Comparison of ENCODE assay signal across 25 cellular contexts in genomic region chr17:76376318-76377133, GRCh38. TPM values are rescaled to one million over a fixed set of nuclear protein-coding genes. Genes with fewer than 3 reads are reported as not detected.
DNase-seq lines count a peak whose midpoint lies in the region; ATAC-seq, FAIRE-seq and TF ChIP-seq lines count a peak whose summit lies in the region.
"Had no signal": no experiment of that assay in that cellular context is flagged by ENCODE, and none has a peak within 500 bp of the region (broad histone marks: within the 10 kb centered on the region; RNA-seq: fewer than 3 reads in every experiment).

No MANE protein-coding gene starts in this region.

- H3K4me1 Mint-ChIP-seq in neural crest cell = peaks cover 51% of the 10 kb centered on the region
- H3K4me1 Mint-ChIP-seq in activated CD8-positive, alpha-beta T cell treated with anti-CD3 and anti-CD28 coated beads, Interleukin-2, amount 10 ng/mL, durations not matched to agents 7 days and 5 days (ENCODE audit: low read depth) = peaks cover 5% of the 10 kb centered on the region
- H3K4me1 Mint-ChIP-seq: immature natural killer cell had no signal

- dilution Hi-C loops in endothelial cell of umbilical vein (cut with MboI; ENCODE audit: extremely low pct_ligation_motif_present, low sequenced_read_pairs) = no loop called here

- H4K20me1 ChIP-seq in endothelial cell of umbilical vein (replicated peaks; ENCODE audit: control insufficient read depth, extremely low read depth, insufficient read depth, low read length) = no peaks in the 10 kb centered on the region

- TF ChIP-seq POLR2A in endothelial cell of umbilical vein (IDR thresholded peaks at IDR 0.05; ENCODE audit: low read depth, low read length) = no peak
- no peak for TF ChIP-seq POLR2A in transverse colon (IDR thresholded peaks at IDR 0.05)

- H3K27me3 Mint-ChIP-seq in neural crest cell (ENCODE audit: low read depth) = peaks cover 6% of the 10 kb centered on the region
- peaks cover 3% of the 10 kb centered on the region for H3K27me3 Mint-ChIP-seq in activated CD8-positive, alpha-beta T cell treated with anti-CD3 and anti-CD28 coated beads, Interleukin-2, amount 10 ng/mL, durations not matched to agents 7 days and 5 days (ENCODE audit: low read depth)

- H3K4me3 ChIP-seq in HAP-1 (no peak overlapping the region), Panc1 (ENCODE audit: low read depth in 2 of 2, low read length in 2 of 2) (no peak overlapping the region), endothelial cell of umbilical vein (replicated peaks in 1 of 3; ENCODE audit: insufficient read depth in 1 of 3, low read depth in 1 of 3, low read length in 3 of 3) (no peak overlapping the region), transverse colon (no peak overlapping the region)
- H3K4me3 ChIP-seq: lung had no signal

- H3K9me3 ChIP-seq in HAP-1 (no peaks in the 10 kb centered on the region), Panc1 (ENCODE audit: control insufficient read depth, insufficient read depth, low read depth, low read length) (no peaks in the 10 kb centered on the region), endothelial cell of umbilical vein (replicated peaks; ENCODE audit: control insufficient read depth, insufficient read depth, low read length) (no peaks in the 10 kb centered on the region), transverse colon (no peaks in the 10 kb centered on the region)

- CTCF ChIA-PET in Panc1 (lab: Charles Lee) = interaction anchor here (0.5 to 1.2 kb wide), 4 partner anchors 9 to 747 kb away, joined by 3 to 15 read pairs (median 6); no protein-coding TSS in a partner anchor
- CTCF ChIA-PET in endothelial cell of umbilical vein (lab: Charles Lee) = interaction anchor here (1.0 to 2.0 kb wide), 3 partner anchors 9 to 43 kb away, joined by 3 to 11 read pairs (median 6); partner anchors contain the start of gene SPHK1
- CTCF ChIA-PET in activated CD8-positive, alpha-beta T cell treated with anti-CD3 and anti-CD28 coated beads, Interleukin-2, amount 10 ng/mL, durations not matched to agents 7 days and 5 days (lab: Charles Lee) = interaction anchor here (0.8 to 1.6 kb wide), 4 partner anchors 9 to 49 kb away, joined by 3 to 8 read pairs (median 6); no protein-coding TSS in a partner anchor

- peaks cover 2% of the 10 kb centered on the region for H3K9me3 Mint-ChIP-seq in neural crest cell
- H3K9me3 Mint-ChIP-seq in activated CD8-positive, alpha-beta T cell treated with anti-CD3 and anti-CD28 coated beads, Interleukin-2, amount 10 ng/mL, durations not matched to agents 7 days and 5 days (ENCODE audit: insufficient read depth) = no peaks in the 10 kb centered on the region
- H3K9me3 Mint-ChIP-seq: activated CD4-positive, alpha-beta memory T cell treated with anti-CD3 and anti-CD28 coated beads, Interleukin-2, amount 10 ng/mL, durations not matched to agents 7 days and 5 days; CD14-positive monocyte; endodermal cell; HFFc6; immature natural killer cell had no signal

- no peak for TF ChIP-seq EP300 in transverse colon (IDR thresholded peaks at IDR 0.05; ENCODE audit: low read depth)

- no peak overlapping the region for H3K4me2 ChIP-seq in endothelial cell of umbilical vein (ENCODE audit: insufficient read depth, low read length)

- intact Hi-C loops in Panc1 (cut with micrococcal nuclease; ENCODE audit: unreplicated experiment) = no loop called here
- intact Hi-C loops in endothelial cell of umbilical vein (cut with micrococcal nuclease) = no loop called here
- intact Hi-C loops in transverse colon (cut with DNase I; ENCODE audit: low total_unique reads) = no loop called here

- TF ChIP-seq CTCF in Panc1 (IDR thresholded peaks at IDR 0.05) (no peak), endothelial cell of umbilical vein (IDR thresholded peaks at IDR 0.05; ENCODE audit: extremely low read depth in 1 of 2, insufficient read depth in 1 of 2, low read depth in 1 of 2, low read length in 2 of 2) (no peak), neural crest cell (conservative IDR thresholded peaks at IDR 0.05) (no peak), foreskin keratinocyte (conservative IDR thresholded peaks at IDR 0.05) (no peak), transverse colon (IDR thresholded peaks at IDR 0.05) (no peak)

- no peak for FAIRE-seq in endothelial cell of umbilical vein (lab: Jason Lieb, UNC)
- FAIRE-seq: colon, D721Med had no signal

- peak overlapping the region; percentile 16 for H2AFZ ChIP-seq in endothelial cell of umbilical vein (ENCODE audit: low read depth, low read length)

- POLR2A ChIA-PET in Panc1 (lab: Charles Lee) = no interaction called here
- POLR2A ChIA-PET in endothelial cell of umbilical vein (lab: Charles Lee) = no interaction called here
- POLR2A ChIA-PET in activated CD8-positive, alpha-beta T cell treated with anti-CD3 and anti-CD28 coated beads, Interleukin-2, amount 10 ng/mL, durations not matched to agents 7 days and 5 days (lab: Charles Lee) = interaction anchor here (0.8 to 1.1 kb wide), 2 partner anchors 9 to 12 kb away, joined by 3 to 5 read pairs; no protein-coding TSS in a partner anchor

- H3K4me1 ChIP-seq in HAP-1 (peaks cover 4% of the 10 kb centered on the region), Panc1 (ENCODE audit: control insufficient read depth, insufficient read depth, low read length) (no peaks in the 10 kb centered on the region; the same call in 1 of the 2 replicates), endothelial cell of umbilical vein (ENCODE audit: control insufficient read depth, extremely low read depth, insufficient read depth, low read length) (peaks cover 22% of the 10 kb centered on the region), foreskin keratinocyte (peaks cover 15% of the 10 kb centered on the region), transverse colon (no peaks in the 10 kb centered on the region)

- no peak overlapping the region for H3K4me3 Mint-ChIP-seq in neural crest cell
- no peak overlapping the region for H3K4me3 Mint-ChIP-seq in activated CD8-positive, alpha-beta T cell treated with anti-CD3 and anti-CD28 coated beads, Interleukin-2, amount 10 ng/mL, durations not matched to agents 7 days and 5 days
- H3K4me3 Mint-ChIP-seq: activated CD4-positive, alpha-beta memory T cell treated with anti-CD3 and anti-CD28 coated beads, Interleukin-2, amount 10 ng/mL, durations not matched to agents 7 days and 5 days; endodermal cell; HFFc6; immature natural killer cell had no signal

- in situ Hi-C loops in HAP-1 (cut with MboI; ENCODE audit: low sequenced_read_pairs) (no loop called here), Panc1 (cut with HindIII; ENCODE audit: low pct_unique_long_range_greater_than_20kb, low sequenced_read_pairs) (no loop called here), transverse colon (cut with MboI; ENCODE audit: low pct_ligation_motif_present in 1 of 4, low pct_unique_long_range_greater_than_20kb in 1 of 4, low sequenced_read_pairs in 3 of 4) (no loop called here)

- H3K27me3 ChIP-seq in HAP-1 (ENCODE audit: low read depth) (no peaks in the 10 kb centered on the region), Panc1 (ENCODE audit: control insufficient read depth, insufficient read depth, low read length) (no peaks in the 10 kb centered on the region), endothelial cell of umbilical vein (ENCODE audit: control insufficient read depth in 2 of 2, insufficient read depth in 2 of 2, low read length in 2 of 2) (no peaks in the 10 kb centered on the region), foreskin keratinocyte (no peaks in the 10 kb centered on the region), transverse colon (no peaks in the 10 kb centered on the region)

- peaks cover 6% of the 10 kb centered on the region for H3K36me3 Mint-ChIP-seq in neural crest cell (ENCODE audit: low read depth)
- no peaks in the 10 kb centered on the region for H3K36me3 Mint-ChIP-seq in activated CD8-positive, alpha-beta T cell treated with anti-CD3 and anti-CD28 coated beads, Interleukin-2, amount 10 ng/mL, durations not matched to agents 7 days and 5 days (ENCODE audit: low read depth)
- H3K36me3 Mint-ChIP-seq: immature natural killer cell had no signal

- no peak overlapping the region for H3K9ac ChIP-seq in endothelial cell of umbilical vein (replicated peaks; ENCODE audit: extremely low read depth, insufficient read depth, low read length)

- H3K27ac ChIP-seq in Panc1 (ENCODE audit: low read length) = no peak overlapping the region
- no peak overlapping the region for H3K27ac ChIP-seq in endothelial cell of umbilical vein (ENCODE audit: insufficient read depth, low read depth, low read length)
- H3K27ac ChIP-seq in foreskin keratinocyte = no peak overlapping the region
- peak overlapping the region in 1 of 4 donors; percentile 3 for H3K27ac ChIP-seq in transverse colon

- H3K36me3 ChIP-seq in HAP-1 (replicated peaks) = no peaks in the 10 kb centered on the region
- H3K36me3 ChIP-seq in Panc1 (ENCODE audit: control insufficient read depth, insufficient read depth, low read length) = no peaks in the 10 kb centered on the region
- H3K36me3 ChIP-seq in endothelial cell of umbilical vein (ENCODE audit: control insufficient read depth in 2 of 2, extremely low read depth in 1 of 2, insufficient read depth in 2 of 2, low read length in 2 of 2) = no peaks in the 10 kb centered on the region
- H3K36me3 ChIP-seq in transverse colon = no peaks in the 10 kb centered on the region

- peak overlapping the region; percentile 27 for H3K27ac Mint-ChIP-seq in neural crest cell (ENCODE audit: unreplicated experiment)
- H3K27ac Mint-ChIP-seq in activated CD8-positive, alpha-beta T cell treated with anti-CD3 and anti-CD28 coated beads, Interleukin-2, amount 10 ng/mL, durations not matched to agents 7 days and 5 days = no peak overlapping the region
- H3K27ac Mint-ChIP-seq: activated CD4-positive, alpha-beta memory T cell treated with anti-CD3 and anti-CD28 coated beads, Interleukin-2, amount 10 ng/mL, durations not matched to agents 7 days and 5 days; endodermal cell; HFFc6 had no signal

- ATAC-seq in Panc1 (0 out of 2 replicates have a peak, but pooled peaks have one; percentile 24), foreskin keratinocyte (no peak)
- no peak for ATAC-seq in activated CD8-positive, alpha-beta T cell treated with anti-CD3 and anti-CD28 coated beads, Interleukin-2, amount 10 ng/mL, durations not matched to agents 7 days and 5 days

- WGBS in transverse colon (ENCODE audit: low coverage in 1 of 2), 2 donors = 33 to 58% methylated on average over 1 to 8 of the region's 8 CpGs

- no peaks in the 10 kb centered on the region for H3K79me2 ChIP-seq in endothelial cell of umbilical vein (ENCODE audit: control insufficient read depth, insufficient read depth, low read length)

- BruUV-seq in Panc1 (replicated peaks; lab: Mats Ljungman, UMichigan) (no TSS peak), endothelial cell of umbilical vein (replicated peaks; lab: Mats Ljungman, UMichigan) (no TSS peak)

- no peaks in the 10 kb centered on the region for H3K9me1 ChIP-seq in endothelial cell of umbilical vein (replicated peaks; ENCODE audit: control insufficient read depth, extremely low read depth, insufficient read depth, low read length)

- DNase-seq in HAP-1 (ENCODE audit: low spot score in 2 of 2) (peak; percentile 23 to 55), Panc1 (ENCODE audit: low read depth, low spot score) (no peak), endothelial cell of umbilical vein (ENCODE audit: low read depth, low spot score) (no peak), neural crest cell (ENCODE audit: low read depth, low spot score) (no peak), NCI-H524 (lab: John Stamatoyannopoulos, UW) (no peak), foreskin keratinocyte (no peak), transverse colon (no peak)
- DNase-seq in activated CD8-positive, alpha-beta T cell treated with anti-CD3 and anti-CD28 coated beads, Interleukin-2, amount 10 ng/mL, durations not matched to agents 7 days and 5 days = no peak
- DNase-seq: activated CD4-positive, alpha-beta memory T cell treated with anti-CD3 and anti-CD28 coated beads, Interleukin-2, amount 10 ng/mL, durations not matched to agents 7 days and 5 days; activated CD4-positive, CD25-positive, alpha-beta regulatory T cell; anterior cingulate cortex; endodermal cell; HFFc6; immature natural killer cell; MM.1S; NCI-H1436; NCI-H2171; NCI-H774; occipital lobe; substantia nigra; T-helper 2 cell had no signal

RNA-seq across cellular contexts. Expression of gene SPHK1, which starts 7.9 kb away (rescaled TPM):
- total RNA-seq in Panc1 (2021; ENCODE audit: unreplicated experiment) (18.2 TPM), endothelial cell of umbilical vein (70.7 and 85.6 TPM in 2 replicates), neural crest cell (19.5 and 21.1 TPM in 2 replicates), foreskin keratinocyte (81.9 and 128 TPM in 2 replicates), transverse colon (10 to 100 TPM in 1 of 4 donors, 1 to 10 TPM in 2, not detected in 1; 4.2 to 16.1 (median 6.8) TPM)
- polyA plus RNA-seq in Panc1 (2012; ENCODE audit: insufficient read length) = 17.7 TPM
- polyA plus RNA-seq in endothelial cell of umbilical vein (97.4 and 97.8 TPM in 2 replicates), foreskin keratinocyte (90.1 and 147 TPM in 2 replicates)
- polyA plus RNA-seq in endothelial cell of umbilical vein (2011; cell fraction: cytosol; rRNA removed) = 57.6 and 80.7 TPM in 2 replicates
- polyA plus RNA-seq in endothelial cell of umbilical vein (2011; cell fraction: nucleus; rRNA removed) = 331 and 358 TPM in 2 replicates
- polyA plus RNA-seq in endothelial cell of umbilical vein (2012) = 84.4 and 89.7 TPM in 2 replicates
- polyA minus RNA-seq in endothelial cell of umbilical vein = 27.2 and 37.8 TPM in 2 replicates
- 11.3 TPM for polyA minus RNA-seq in endothelial cell of umbilical vein (2011; cell fraction: cytosol; rRNA and poly(A)+ RNA removed)
- polyA minus RNA-seq in endothelial cell of umbilical vein (2011; cell fraction: nucleus; rRNA and poly(A)+ RNA removed) = 37.5 and 78.5 TPM in 2 replicates
- 1 to 10 TPM; 3.8 to 4.7 TPM for total RNA-seq in activated CD8-positive, alpha-beta T cell treated with anti-CD3 and anti-CD28 coated beads, Interleukin-2, amount 10 ng/mL, durations not matched to agents 7 days and 5 days

RNA-seq across cellular contexts. Expression of gene PRPSAP1, which starts 22.8 kb away (rescaled TPM):
- 99.6 TPM for total RNA-seq in Panc1 (2021; ENCODE audit: unreplicated experiment)
- polyA plus RNA-seq in Panc1 (2012; ENCODE audit: insufficient read length) = 92.9 TPM
- 79.1 and 90.2 TPM in 2 replicates for total RNA-seq in endothelial cell of umbilical vein
- 106 and 123 TPM in 2 replicates for polyA plus RNA-seq in endothelial cell of umbilical vein
- polyA plus RNA-seq in endothelial cell of umbilical vein (2011; cell fraction: cytosol; rRNA removed) = 117 and 119 TPM in 2 replicates
- 331 and 391 TPM in 2 replicates for polyA plus RNA-seq in endothelial cell of umbilical vein (2011; cell fraction: nucleus; rRNA removed)
- polyA plus RNA-seq in endothelial cell of umbilical vein (2012) = 70.0 and 80.9 TPM in 2 replicates
- polyA minus RNA-seq in endothelial cell of umbilical vein = 111 and 140 TPM in 2 replicates
- polyA minus RNA-seq in endothelial cell of umbilical vein (2011; cell fraction: cytosol; rRNA and poly(A)+ RNA removed) = 35.5 TPM
- polyA minus RNA-seq in endothelial cell of umbilical vein (2011; cell fraction: nucleus; rRNA and poly(A)+ RNA removed) = 121 and 170 TPM in 2 replicates
- 68.4 and 73.6 TPM in 2 replicates for total RNA-seq in neural crest cell
- 10 to 100 TPM; 64.2 to 74.1 TPM for total RNA-seq in activated CD8-positive, alpha-beta T cell treated with anti-CD3 and anti-CD28 coated beads, Interleukin-2, amount 10 ng/mL, durations not matched to agents 7 days and 5 days
- 43.7 and 44.0 TPM in 2 replicates for total RNA-seq in foreskin keratinocyte
- polyA plus RNA-seq in foreskin keratinocyte = 40.4 and 43.8 TPM in 2 replicates
- 100 to 1,000 TPM in 2 of 4 donors, 10 to 100 TPM in 2; 50.1 to 147 (median 96.7) TPM for total RNA-seq in transverse colon

Comparison
In these comparisons a context has a peak if more than half of its experiments do, and no peak if none do; other contexts are left out.
1. DNase-seq: peak in HAP-1 (2 of 2); none in Panc1 (single experiment), endothelial cell of umbilical vein (single experiment), neural crest cell (single experiment), activated CD8-positive, alpha-beta T cell treated with anti-CD3 and anti-CD28 coated beads, Interleukin-2, amount 10 ng/mL, durations not matched to agents 7 days and 5 days (single experiment), NCI-H524 (0 of 2), foreskin keratinocyte (0 of 2) and transverse colon (single experiment).